ENCODE assay signal across 8 cellular contexts in genomic region chr21:37268186-37268503, GRCh38. TPM values are rescaled to one million over a fixed set of nuclear protein-coding genes. Genes with fewer than 3 reads are reported as not detected.
A peak's percentile ranks its signal among the peaks of the same experiment; 100 is the strongest.
DNase-seq lines count a peak whose midpoint lies in the region; ATAC-seq, FAIRE-seq and TF ChIP-seq lines count a peak whose summit lies in the region.

No MANE protein-coding gene starts in this region.

- H3K4me1 Mint-ChIP-seq in activated CD4-positive, alpha-beta T cell treated with anti-CD3 and anti-CD28 coated beads, Interleukin-2, amount 10 ng/mL, durations not matched to agents 7 days and 5 days, result peaks cover 42% of the 10 kb centered on the region

- H3K4me3 Mint-ChIP-seq in activated CD4-positive, alpha-beta T cell treated with anti-CD3 and anti-CD28 coated beads, Interleukin-2, amount 10 ng/mL, durations not matched to agents 7 days and 5 days, result peak overlapping the region; percentile 97

- CTCF ChIA-PET in activated CD4-positive, alpha-beta T cell treated with anti-CD3 and anti-CD28 coated beads, Interleukin-2, amount 10 ng/mL, durations not matched to agents 7 days and 5 days (lab: Charles Lee), result interaction anchor here (2.1 to 2.8 kb wide), 2 partner anchors 11 to 166 kb away, joined by 6 to 8 read pairs; no protein-coding TSS in a partner anchor
- CTCF ChIA-PET in HepG2 (lab: Yijun Ruan, JAX; ENCODE audit: low intra/inter-chr PET ratio, low total read pairs), result no interaction called here

- TF ChIP-seq EP300 in HepG2 (IDR thresholded peaks at IDR 0.05; ENCODE audit: low read depth in 2 of 2, low read length in 2 of 2), result no peak
- no peak; the same call in 1 of the 2 replicates for TF ChIP-seq EP300 in HepG2 (CRISPR knock-in tag; IDR thresholded peaks at IDR 0.05; ENCODE audit: borderline replicate concordance)

- H3K9me3 Mint-ChIP-seq in activated CD4-positive, alpha-beta T cell treated with anti-CD3 and anti-CD28 coated beads, Interleukin-2, amount 10 ng/mL, durations not matched to agents 7 days and 5 days, result no peaks in the 10 kb centered on the region

- DNase-seq in activated CD4-positive, alpha-beta T cell treated with anti-CD3 and anti-CD28 coated beads, Interleukin-2, amount 10 ng/mL, durations not matched to agents 7 days and 5 days, result no peak
- DNase-seq in activated CD4-positive, alpha-beta T cell treated with anti-CD3 and anti-CD28 coated beads, Interleukin-2, amount 50 U/mL, for 1 hour, result no peak
- no peak for DNase-seq in ascending aorta (ENCODE audit: low spot score in 2 of 2)
- no peak for DNase-seq in HepG2 (ENCODE audit: low spot score)
- no peak for DNase-seq in thoracic aorta (ENCODE audit: low spot score)
- DNase-seq in GDM1 (lab: John Stamatoyannopoulos, UW), result no peak
- no peak for DNase-seq in Kasumi-1 (lab: John Stamatoyannopoulos, UW)
- no peak for DNase-seq in hypothalamus (lab: John Stamatoyannopoulos, UW)

- TF ChIP-seq CTCF in ascending aorta (IDR thresholded peaks at IDR 0.05) (peak in 1 of 3 experiments; percentile 8), HepG2 (CRISPR knock-in tag; IDR thresholded peaks at IDR 0.05) (no peak), thoracic aorta (IDR thresholded peaks at IDR 0.05) (no peak)

- intact Hi-C loops in ascending aorta (cut with DNase I) (loop anchor here (5.0 kb wide), 4 partner anchors 61 to 1189 kb away; partner anchors contain the start of genes PIGP and TTC3), HepG2 (cut with micrococcal nuclease; ENCODE audit: unreplicated experiment) (no loop called here)

- peaks cover 0 to 18% of the 10 kb centered on the region in 2 donors for H3K4me1 ChIP-seq in ascending aorta
- peaks cover 41% of the 10 kb centered on the region for H3K4me1 ChIP-seq in HepG2 (ENCODE audit: insufficient read depth, low read length)
- peaks cover 25 to 33% of the 10 kb centered on the region in 2 donors for H3K4me1 ChIP-seq in thoracic aorta (ENCODE audit: control insufficient read depth in 1 of 2, low read depth in 2 of 2)

- H3K79me2 ChIP-seq in HepG2 (ENCODE audit: insufficient read depth, low read length), result peaks cover 34% of the 10 kb centered on the region

- H3K27me3 Mint-ChIP-seq in activated CD4-positive, alpha-beta T cell treated with anti-CD3 and anti-CD28 coated beads, Interleukin-2, amount 10 ng/mL, durations not matched to agents 7 days and 5 days, result no peaks in the 10 kb centered on the region

- peak overlapping the region; percentile 97 to 98 for H3K27ac ChIP-seq in ascending aorta
- H3K27ac ChIP-seq in HepG2 (ENCODE audit: extremely low read length, insufficient read depth, low read length), result peak overlapping the region; percentile 97
- peak overlapping the region; percentile 98 for H3K27ac ChIP-seq in thoracic aorta

- peak overlapping the region; percentile 99 for H3K27ac Mint-ChIP-seq in activated CD4-positive, alpha-beta T cell treated with anti-CD3 and anti-CD28 coated beads, Interleukin-2, amount 10 ng/mL, durations not matched to agents 7 days and 5 days

- H3K9ac ChIP-seq in HepG2 (ENCODE audit: insufficient read depth, low read depth, low read length), result peak overlapping the region; percentile 79

- H3K4me3 ChIP-seq in ascending aorta (peak overlapping the region; percentile 81 to 93), HepG2 (replicated peaks in 1 of 3; ENCODE audit: insufficient read depth in 1 of 3, low read depth in 2 of 3, low read length in 3 of 3) (peak overlapping the region; percentile 70 to 90 (median 88)), thoracic aorta (peak overlapping the region; percentile 91)

- no TSS peak for BruUV-seq in HepG2 (replicated peaks; lab: Mats Ljungman, UMichigan)

- TF ChIP-seq RAD21 in HepG2 (CRISPR knock-in tag; IDR thresholded peaks at IDR 0.05), result peak; percentile 12; the same call in 1 of the 2 replicates

- H3K36me3 Mint-ChIP-seq in activated CD4-positive, alpha-beta T cell treated with anti-CD3 and anti-CD28 coated beads, Interleukin-2, amount 10 ng/mL, durations not matched to agents 7 days and 5 days (ENCODE audit: low read depth), result peaks cover 24% of the 10 kb centered on the region

- no peak for FAIRE-seq in HepG2 (lab: Jason Lieb, UNC)

- H3K27me3 ChIP-seq in ascending aorta, result no peaks in the 10 kb centered on the region
- no peaks in the 10 kb centered on the region for H3K27me3 ChIP-seq in HepG2 (ENCODE audit: control insufficient read depth in 1 of 2, insufficient read depth in 2 of 2, low read length in 2 of 2)
- H3K27me3 ChIP-seq in thoracic aorta (replicated peaks; ENCODE audit: insufficient read depth), result no peaks in the 10 kb centered on the region

- H3K36me3 ChIP-seq in ascending aorta (no peaks in the 10 kb centered on the region), HepG2 (replicated peaks in 1 of 2; ENCODE audit: control insufficient read depth in 1 of 2, insufficient read depth in 2 of 2, low read length in 2 of 2) (no peaks in the 10 kb centered on the region; a peak in 1 of 5 replicates), thoracic aorta (no peaks in the 10 kb centered on the region)

- in situ Hi-C loops in HepG2 (cut with HindIII; ENCODE audit: extremely low pct_ligation_motif_present, low pct_unique_long_range_greater_than_20kb), result loop anchor here (5.0 kb wide), 1 partner anchor 99 kb away; the partner anchor contains the start of gene DYRK1A

- TF ChIP-seq POLR2A in HepG2 (IDR thresholded peaks at IDR 0.05; ENCODE audit: insufficient read depth in 1 of 2, low read depth in 2 of 2, low read length in 2 of 2), result no peak; a peak in 1 of 4 replicates

- POLR2A ChIA-PET in activated CD4-positive, alpha-beta T cell treated with anti-CD3 and anti-CD28 coated beads, Interleukin-2, amount 10 ng/mL, durations not matched to agents 7 days and 5 days (lab: Charles Lee), result interaction anchor here (1.3 kb wide), 1 partner anchor 98 kb away, joined by 8 read pairs; the partner anchor contains the start of gene DYRK1A
- POLR2A ChIA-PET in HepG2 (lab: Yijun Ruan, JAX), result interaction anchor here (0.9 to 2.5 kb wide), 12 partner anchors 9 to 106 kb away, joined by 3 to 44 read pairs (median 8); partner anchors contain the start of gene DYRK1A

- no peaks in the 10 kb centered on the region for H4K20me1 ChIP-seq in HepG2 (ENCODE audit: insufficient read depth, low read length)

- ATAC-seq in HepG2 (no peak), thoracic aorta (ENCODE audit: insufficient number of reproducible peaks, low FRiP score, low read depth) (no peak)

- no peak overlapping the region for H2AFZ ChIP-seq in HepG2 (ENCODE audit: low read length)

- H3K4me2 ChIP-seq in HepG2 (ENCODE audit: low read depth, low read length), result peak overlapping the region; percentile 91

- no peaks in the 10 kb centered on the region for H3K9me3 ChIP-seq in ascending aorta
- H3K9me3 ChIP-seq in HepG2 (ENCODE audit: low read length), result no peaks in the 10 kb centered on the region
- H3K9me3 ChIP-seq in thoracic aorta, result no peaks in the 10 kb centered on the region

- under 1% methylated on average over 7 of the region's 7 CpGs for WGBS in HepG2 (ENCODE audit: low lambda C conversion rate)

TF ChIP-seq in HepG2, 621 proteins besides CTCF, POLR2A, EP300 and RAD21 (continues in another document):
- TF ChIP-seq ZNF20 (CRISPR knock-in tag; IDR thresholded peaks at IDR 0.05) (0 out of 2 replicates have a peak, but pooled peaks have one; percentile 72), RBM39 (IDR thresholded peaks at IDR 0.05; ENCODE audit: low read depth, low read length, poor library complexity, severe bottlenecking) (no peak), ZNF563 (CRISPR knock-in tag; IDR thresholded peaks at IDR 0.05) (0 out of 2 replicates have a peak, but pooled peaks have one; percentile 5), ARID3A (IDR thresholded peaks at IDR 0.05; ENCODE audit: low read depth, low read length) (peak; percentile 30; the same call in 1 of the 2 replicates), CHCHD3 (CRISPR knock-in tag; IDR thresholded peaks at IDR 0.05) (no peak)

RNA-seq across cellular contexts. Expression of gene VPS26C, which starts 1.0 kb away (rescaled TPM):
- 10 to 100 TPM; 80.1 to 85.6 TPM for total RNA-seq in activated CD4-positive, alpha-beta T cell treated with anti-CD3 and anti-CD28 coated beads, Interleukin-2, amount 10 ng/mL, durations not matched to agents 7 days and 5 days
- 137 TPM for total RNA-seq in ascending aorta
- 39.7 and 54.6 TPM in 2 replicates for total RNA-seq in HepG2 (2016; rRNA removed; fragmentation: Illumina TruSeq; extraction: Trizol)
- total RNA-seq in HepG2 (2016; cell fraction: cytosol; rRNA removed; fragmentation: Illumina TruSeq; extraction: Trizol; ENCODE audit: low read depth), result 13.7 and 15.5 TPM in 2 replicates
- total RNA-seq in HepG2 (2016; cell fraction: insoluble cytoplasmic fraction; rRNA removed; fragmentation: Illumina TruSeq; extraction: Trizol), result 42.0 and 53.2 TPM in 2 replicates
- 29.4 and 31.5 TPM in 2 replicates for total RNA-seq in HepG2 (2016; cell fraction: membrane; rRNA removed; fragmentation: Illumina TruSeq; extraction: Trizol)
- total RNA-seq in HepG2 (2016; cell fraction: nucleus; rRNA removed; fragmentation: Illumina TruSeq; extraction: Trizol), result 24.9 and 25.4 TPM in 2 replicates
- 30.3 and 33.0 TPM in 2 replicates for polyA plus RNA-seq in HepG2 (2011; rRNA removed)
- polyA plus RNA-seq in HepG2 (2011; cell fraction: cytosol; rRNA removed), result 29.6 and 33.2 TPM in 2 replicates
- polyA plus RNA-seq in HepG2 (2011; cell fraction: nucleus; rRNA removed), result 22.0 and 27.5 TPM in 2 replicates
- 26.9 and 29.8 TPM in 2 replicates for polyA plus RNA-seq in HepG2 (2012)
- polyA plus RNA-seq in HepG2 (2016; cell fraction: cytosol; fragmentation: Illumina TruSeq; extraction: Trizol; ENCODE audit: low read depth), result 13.6 and 14.5 TPM in 2 replicates
- polyA plus RNA-seq in HepG2 (2016; cell fraction: insoluble cytoplasmic fraction; fragmentation: Illumina TruSeq; extraction: Trizol; ENCODE audit: low read depth), result 50.1 and 51.4 TPM in 2 replicates
- 23.9 and 24.7 TPM in 2 replicates for polyA plus RNA-seq in HepG2 (2016; cell fraction: membrane; fragmentation: Illumina TruSeq; extraction: Trizol; ENCODE audit: low read depth)
- polyA plus RNA-seq in HepG2 (2016; cell fraction: nucleus; fragmentation: Illumina TruSeq; extraction: Trizol; ENCODE audit: insufficient read depth, low read depth), result 25.4 and 29.7 TPM in 2 replicates
- polyA minus RNA-seq in HepG2 (2011; rRNA and poly(A)+ RNA removed; ENCODE audit: low replicate concordance), result 23.9 and 31.1 TPM in 2 replicates
- polyA minus RNA-seq in HepG2 (2011; cell fraction: cytosol; rRNA and poly(A)+ RNA removed), result 21.5 and 24.4 TPM in 2 replicates
- 38.5 and 44.3 TPM in 2 replicates for polyA minus RNA-seq in HepG2 (2011; cell fraction: nucleus; rRNA and poly(A)+ RNA removed)
- 100 to 1,000 TPM in 1 of 2 donors, 10 to 100 TPM in 1; 73.5 to 102 TPM for total RNA-seq in thoracic aorta
